Comparison of ENCODE assay signal across 21 cellular contexts in genomic region chr15:77544162-77544561, GRCh38.
DNase-seq lines count a peak whose midpoint lies in the region; ATAC-seq and TF ChIP-seq lines count a peak whose summit lies in the region.
"Had no signal": no experiment of that assay in that cellular context is flagged by ENCODE, and none has a peak within 500 bp of the region (broad histone marks: within the 10 kb centered on the region; RNA-seq: fewer than 3 reads in every experiment).

No MANE protein-coding gene starts in this region.

- H3K9me3 Mint-ChIP-seq in Caco-2 (ENCODE audit: unreplicated experiment): no peaks in the 10 kb centered on the region
- H3K9me3 Mint-ChIP-seq in H9: peaks cover 2 to 6% of the 10 kb centered on the region in 2 experiments; a peak in 3 of 5 replicates
- H3K9me3 Mint-ChIP-seq in brain: peaks cover 0 to 6% (median 0%) of the 10 kb centered on the region in 5 experiments
- H3K9me3 Mint-ChIP-seq in naive thymus-derived CD8-positive, alpha-beta T cell: no peaks in the 10 kb centered on the region
- H3K9me3 Mint-ChIP-seq: activated B cell treated with CpG ODN at 0.5 μM for 24 hours; activated CD4-positive, alpha-beta memory T cell treated with anti-CD3 and anti-CD28 coated beads for 36 hours; activated naive CD4-positive, alpha-beta T cell treated with anti-CD3 and anti-CD28 coated beads, Interleukin-2, amount 50 U/mL, for 72 hours; activated T-cell treated with anti-CD3 and anti-CD28 coated beads, Interleukin-2, amount 50 U/mL, for 24 hours; endodermal cell; neural crest cell had no signal

- no peak for DNase-seq in Caco-2
- DNase-seq in H9: no peak
- DNase-seq in naive thymus-derived CD8-positive, alpha-beta T cell: no peak
- no peak for DNase-seq in COR-L47 (lab: John Stamatoyannopoulos, UW)
- no peak for DNase-seq in GM20000 (ENCODE audit: low spot score)
- DNase-seq: activated B cell treated with CpG ODN at 0.5 μM for 24 hours; activated CD4-positive, alpha-beta memory T cell treated with anti-CD3 and anti-CD28 coated beads for 36 hours; activated T-cell treated with anti-CD3 and anti-CD28 coated beads, Interleukin-2, amount 50 U/mL, for 24 hours; NCI-H526 treated with DMSO at 0.1 percent for 48 hours; OCI-M1; psoas muscle; SJCRH30; small intestine; stimulated activated CD4-positive, alpha-beta T cell treated with anti-CD3 and anti-CD28 coated beads, Interleukin-2, amount 100 ng/mL, for 48 hours; upper lobe of right lung had no signal

- H2AK5ac ChIP-seq in H9 (ENCODE audit: insufficient read length, low read length): no peak overlapping the region

- H3K4ac ChIP-seq in H9 (ENCODE audit: low read depth, low read length): no peak overlapping the region

- no peak overlapping the region for H4K8ac ChIP-seq in H9 (replicated peaks; ENCODE audit: insufficient read length, low read depth, low read length)

- no peaks in the 10 kb centered on the region for H3K36me3 Mint-ChIP-seq in Caco-2 (ENCODE audit: insufficient read depth, unreplicated experiment)
- H3K36me3 Mint-ChIP-seq in H9 (ENCODE audit: insufficient read depth in 1 of 3, low read depth in 3 of 3): no peaks in the 10 kb centered on the region
- H3K36me3 Mint-ChIP-seq in brain: no peaks in the 10 kb centered on the region
- no peaks in the 10 kb centered on the region for H3K36me3 Mint-ChIP-seq in naive thymus-derived CD8-positive, alpha-beta T cell
- H3K36me3 Mint-ChIP-seq: activated CD4-positive, alpha-beta memory T cell treated with anti-CD3 and anti-CD28 coated beads for 36 hours; activated naive CD4-positive, alpha-beta T cell treated with anti-CD3 and anti-CD28 coated beads, Interleukin-2, amount 50 U/mL, for 72 hours had no signal

- H3K23me2 ChIP-seq in H9 (ENCODE audit: insufficient read length, low read depth, low read length, poor library complexity, severe bottlenecking): no peaks in the 10 kb centered on the region

- CTCF ChIA-PET in Caco-2 (lab: Charles Lee): interaction anchor here (0.6 to 2.1 kb wide), 25 partner anchors 8 to 522 kb away, joined by 3 to 44 read pairs (median 7); partner anchors contain the start of genes LINGO1 and PEAK1

- no peak overlapping the region for H2BK5ac ChIP-seq in H9 (ENCODE audit: insufficient read length, low read length)

- no TSS peak for BruUV-seq in Caco-2 (replicated peaks; lab: Mats Ljungman, UMichigan)

- H3K4me1 ChIP-seq in Caco-2: peaks cover 13% of the 10 kb centered on the region; the same call in 1 of the 2 replicates
- no peaks in the 10 kb centered on the region for H3K4me1 ChIP-seq in H9 (ENCODE audit: insufficient read depth, low read length)

- H3K4me3 Mint-ChIP-seq in Caco-2 (ENCODE audit: unreplicated experiment) (peak overlapping the region; percentile 67), H9 (no peak overlapping the region), brain (peak overlapping the region in 4 of 5 experiments; percentile 56 to 72 (median 59))
- peak overlapping the region; percentile 16 to 90 (median 78) for H3K4me3 Mint-ChIP-seq in naive thymus-derived CD8-positive, alpha-beta T cell
- H3K4me3 Mint-ChIP-seq: endodermal cell had no signal

- no peak for ATAC-seq in naive thymus-derived CD8-positive, alpha-beta T cell
- ATAC-seq in HG03521 (IDR thresholded peaks at IDR 0.05; ENCODE audit: unreplicated experiment): no peak

- no peak overlapping the region for H2BK12ac ChIP-seq in H9 (ENCODE audit: insufficient read length, low read depth, low read length)

- H2BK120ac ChIP-seq in H9 (ENCODE audit: low read depth, low read length, poor library complexity, severe bottlenecking): no peak overlapping the region

- H3K9me3 ChIP-seq in Caco-2: no peaks in the 10 kb centered on the region
- H3K9me3 ChIP-seq in H9 (ENCODE audit: control insufficient read depth, low read depth, low read length): no peaks in the 10 kb centered on the region
- H3K9me3 ChIP-seq: psoas muscle, SJCRH30, upper lobe of right lung had no signal

- H3K27me3 ChIP-seq in Caco-2 (replicated peaks; ENCODE audit: control insufficient read depth, insufficient read depth, low read length): no peaks in the 10 kb centered on the region
- no peaks in the 10 kb centered on the region for H3K27me3 ChIP-seq in H9 (ENCODE audit: insufficient read depth, low read length)
- H3K27me3 ChIP-seq: SJCRH30, upper lobe of right lung had no signal

- no peak overlapping the region for H3K14ac ChIP-seq in H9 (ENCODE audit: insufficient read depth, low read length)

- no peaks in the 10 kb centered on the region for H3K36me3 ChIP-seq in Caco-2 (ENCODE audit: control insufficient read depth, insufficient read depth, low read length)
- H3K36me3 ChIP-seq: SJCRH30, upper lobe of right lung had no signal

- H3K79me1 ChIP-seq in H9 (ENCODE audit: insufficient read depth, low read depth, low read length, poor library complexity, severe bottlenecking): no peaks in the 10 kb centered on the region

- H2AFZ ChIP-seq in H9 (ENCODE audit: low read length): no peak overlapping the region

- no peak for TF ChIP-seq CTCF in Caco-2 (IDR thresholded peaks at IDR 0.05; ENCODE audit: insufficient read depth in 1 of 2, low read depth in 1 of 2, low read length in 1 of 2, severe bottlenecking in 1 of 2, unreplicated experiment in 1 of 2)
- TF ChIP-seq CTCF in H9 (conservative IDR thresholded peaks at IDR 0.05): no peak
- TF ChIP-seq CTCF in brain (conservative IDR thresholded peaks at IDR 0.05): no peak
- no peak for TF ChIP-seq CTCF in GM20000 (IDR thresholded peaks at IDR 0.05; ENCODE audit: extremely low read depth, missing control alignments)

- H4K91ac ChIP-seq in H9 (ENCODE audit: insufficient read length, low read depth, low read length): no peak overlapping the region

- no peak overlapping the region for H3K4me2 ChIP-seq in H9 (ENCODE audit: insufficient read depth, insufficient read length, low read length)

- no peak overlapping the region for H3K9ac ChIP-seq in H9 (ENCODE audit: extremely low read depth, insufficient read length, low read length)

- no peaks in the 10 kb centered on the region for H3K27me3 Mint-ChIP-seq in Caco-2 (ENCODE audit: insufficient read depth, unreplicated experiment)
- peaks cover 19% of the 10 kb centered on the region for H3K27me3 Mint-ChIP-seq in H9 (ENCODE audit: low read depth)
- peaks cover 8% of the 10 kb centered on the region for H3K27me3 Mint-ChIP-seq in brain
- peaks cover 0 to 4% (median 0%) of the 10 kb centered on the region in 5 donors for H3K27me3 Mint-ChIP-seq in naive thymus-derived CD8-positive, alpha-beta T cell
- H3K27me3 Mint-ChIP-seq: activated CD4-positive, alpha-beta memory T cell treated with anti-CD3 and anti-CD28 coated beads for 36 hours; activated T-cell treated with anti-CD3 and anti-CD28 coated beads, Interleukin-2, amount 50 U/mL, for 24 hours had no signal

- no peaks in the 10 kb centered on the region for H3K79me2 ChIP-seq in H9 (ENCODE audit: insufficient read depth, low read length)

- H4K20me1 ChIP-seq in H9 (ENCODE audit: control insufficient read depth, insufficient read depth, insufficient read length): no peaks in the 10 kb centered on the region

- no peak overlapping the region for H3K23ac ChIP-seq in H9 (ENCODE audit: insufficient read length, low read depth, low read length)

- H4K5ac ChIP-seq in H9 (ENCODE audit: insufficient read length, low read depth, low read length): no peak overlapping the region

- no peak overlapping the region for H3K18ac ChIP-seq in H9 (ENCODE audit: insufficient read length, low read depth, low read length)

- no CpG with 5 or more reads among the region's 8 CpGs for WGBS in H9 (ENCODE audit: extremely low coverage, insufficient read length, low lambda C conversion rate)

- H3K27ac Mint-ChIP-seq in Caco-2 (ENCODE audit: unreplicated experiment) (no peak overlapping the region), H9 (no peak overlapping the region; a peak in 1 of 7 replicates), brain (peak overlapping the region; percentile 58 to 93 (median 77))
- H3K27ac Mint-ChIP-seq in naive thymus-derived CD8-positive, alpha-beta T cell: peak overlapping the region in 3 of 10 donors; percentile 43 to 67 (median 66)
- H3K27ac Mint-ChIP-seq: activated B cell treated with CpG ODN at 0.5 μM for 24 hours; activated CD4-positive, alpha-beta memory T cell treated with anti-CD3 and anti-CD28 coated beads for 36 hours; endodermal cell had no signal

- POLR2A ChIA-PET in Caco-2 (lab: Charles Lee): no interaction called here
- POLR2A ChIA-PET in naive thymus-derived CD8-positive, alpha-beta T cell (lab: Charles Lee): interaction anchor here (1.3 kb wide), 2 partner anchors 125 to 549 kb away, joined by 3 to 4 read pairs; no protein-coding TSS in a partner anchor

- no peak overlapping the region for H3K4me3 ChIP-seq in Caco-2 (ENCODE audit: low read depth, low read length)

- H3K56ac ChIP-seq in H9 (ENCODE audit: insufficient read length, low read depth, low read length): no peak overlapping the region

- H2BK15ac ChIP-seq in H9 (ENCODE audit: low read depth, low read length): 0 out of 2 replicates have a peak overlapping the region, but pooled peaks have one; percentile 13

- no peak overlapping the region for H3K27ac ChIP-seq in H9 (ENCODE audit: insufficient read length, low read depth, low read length)
- H3K27ac ChIP-seq: HL-60, SJCRH30, upper lobe of right lung had no signal

- no peak overlapping the region for H2BK20ac ChIP-seq in H9 (ENCODE audit: low read depth, low read length, poor library complexity, severe bottlenecking)

- no peak overlapping the region for H3T11ph ChIP-seq in H9 (ENCODE audit: low read length)

- H3K4me1 Mint-ChIP-seq in Caco-2 (ENCODE audit: low read depth, unreplicated experiment) (peaks cover 14% of the 10 kb centered on the region), H9 (peaks cover 35 to 49% of the 10 kb centered on the region in 2 experiments), brain (peaks cover 72% of the 10 kb centered on the region)
- H3K4me1 Mint-ChIP-seq in naive thymus-derived CD8-positive, alpha-beta T cell: peaks cover 4 to 11% (median 9%) of the 10 kb centered on the region in 4 donors

- intact Hi-C loops in Caco-2 (cut with micrococcal nuclease; ENCODE audit: unreplicated experiment): loop anchor here (5.0 kb wide), 1 partner anchor 88 kb away; the partner anchor contains the start of gene LINGO1

Comparison
In these comparisons a context has a peak if more than half of its experiments do, and no peak if none do; other contexts are left out.
1. H3K27ac Mint-ChIP-seq: peak in brain (5 of 5); none in Caco-2 (single experiment) and H9 (0 of 3).
2. H3K4me3 Mint-ChIP-seq: peak in Caco-2 (single experiment), brain (4 of 5) and naive thymus-derived CD8-positive, alpha-beta T cell (10 of 10); none in H9 (0 of 2).